ENCODE assay signal across 8 cellular contexts in the genomic region with DNA sequence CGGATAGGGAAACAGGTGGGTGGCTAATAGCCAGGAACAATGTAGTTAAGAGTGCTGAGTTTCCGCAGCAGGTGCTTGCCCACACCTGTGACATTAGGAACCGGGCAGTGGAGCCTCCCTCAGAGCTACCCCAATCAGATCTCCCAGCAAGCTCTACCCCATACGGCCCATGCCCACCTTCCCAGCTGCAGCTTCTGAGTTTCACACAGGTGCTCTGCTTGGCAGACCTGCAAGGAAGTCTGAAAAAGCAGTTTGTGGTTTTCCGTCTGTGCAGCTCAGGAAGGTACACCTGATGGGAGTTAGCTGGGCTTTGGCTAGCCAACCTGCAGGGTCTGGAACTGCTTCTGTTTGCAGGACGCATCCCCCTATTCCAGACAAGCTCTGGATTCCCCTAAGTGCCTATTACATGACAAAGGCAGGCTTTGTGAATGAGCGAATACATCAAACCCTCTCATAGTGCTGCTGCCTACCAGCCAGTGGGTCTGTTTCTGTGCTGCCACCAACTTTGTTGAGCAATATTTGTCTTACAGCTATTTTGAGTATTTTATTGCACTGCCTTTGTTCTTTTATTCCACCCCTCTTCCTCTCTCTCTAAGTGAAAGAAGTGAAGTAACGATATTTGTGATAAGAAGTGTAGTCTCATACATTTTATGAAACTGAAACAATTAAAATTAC. TPM values are rescaled to one million over a fixed set of nuclear protein-coding genes. Genes with fewer than 3 reads are reported as not detected.
DNase-seq lines count a peak whose midpoint lies in the region; ATAC-seq and TF ChIP-seq lines count a peak whose summit lies in the region.

No MANE protein-coding gene starts in this region.

- no peak overlapping the region for H4K91ac ChIP-seq in H9 (ENCODE audit: insufficient read length, low read depth, low read length)

- no peaks in the 10 kb centered on the region for H3K27me3 ChIP-seq in H9 (ENCODE audit: insufficient read depth, low read length)

- no peak overlapping the region for H3K27ac ChIP-seq in H9 (ENCODE audit: insufficient read length, low read depth, low read length)

- H2BK20ac ChIP-seq in H9 (ENCODE audit: low read depth, low read length, poor library complexity, severe bottlenecking), result no peak overlapping the region

- H3K79me2 ChIP-seq in H9 (ENCODE audit: insufficient read depth, low read length), result no peaks in the 10 kb centered on the region

- H2BK120ac ChIP-seq in H9 (ENCODE audit: low read depth, low read length, poor library complexity, severe bottlenecking), result no peak overlapping the region

- H3K4me1 ChIP-seq in H9 (ENCODE audit: insufficient read depth, low read length), result peaks cover 8% of the 10 kb centered on the region

- H3K23me2 ChIP-seq in H9 (ENCODE audit: insufficient read length, low read depth, low read length, poor library complexity, severe bottlenecking), result no peaks in the 10 kb centered on the region

- peaks cover 2% of the 10 kb centered on the region; the same call in 1 of the 2 replicates for H3K27me3 Mint-ChIP-seq in H9 (ENCODE audit: low read depth)
- peaks cover 4% of the 10 kb centered on the region for H3K27me3 Mint-ChIP-seq in endothelial cell (ENCODE audit: unreplicated experiment)

- H3K14ac ChIP-seq in H9 (ENCODE audit: insufficient read depth, low read length), result no peak overlapping the region

- H3K4ac ChIP-seq in H9 (ENCODE audit: low read depth, low read length), result no peak overlapping the region

- peaks cover 0 to 5% (median 0%) of the 10 kb centered on the region in 3 experiments; a peak in 1 of 7 replicates for H3K36me3 Mint-ChIP-seq in H9 (ENCODE audit: insufficient read depth in 1 of 3, low read depth in 3 of 3)
- no peaks in the 10 kb centered on the region for H3K36me3 Mint-ChIP-seq in endothelial cell (ENCODE audit: low read depth, unreplicated experiment)

- H3K9me3 Mint-ChIP-seq in H9 (no peaks in the 10 kb centered on the region), endothelial cell (ENCODE audit: unreplicated experiment) (no peaks in the 10 kb centered on the region)

- no peak overlapping the region for H2AFZ ChIP-seq in H9 (ENCODE audit: low read length)

- H3K9me3 ChIP-seq in H9 (ENCODE audit: control insufficient read depth, low read depth, low read length), result no peaks in the 10 kb centered on the region

- H2BK5ac ChIP-seq in H9 (ENCODE audit: insufficient read length, low read length), result no peak overlapping the region

- H3K4me1 Mint-ChIP-seq in H9, result peaks cover 26 to 27% of the 10 kb centered on the region in 2 experiments
- peaks cover 27% of the 10 kb centered on the region for H3K4me1 Mint-ChIP-seq in endothelial cell (ENCODE audit: unreplicated experiment)

- H4K5ac ChIP-seq in H9 (ENCODE audit: insufficient read length, low read depth, low read length), result no peak overlapping the region

- H3K23ac ChIP-seq in H9 (ENCODE audit: insufficient read length, low read depth, low read length), result no peak overlapping the region

- DNase-seq in COLO829 (ENCODE audit: low spot score) (peak; percentile 50), H9 (peak; percentile 56), NCI-H748 (lab: John Stamatoyannopoulos, UW; ENCODE audit: unreplicated experiment) (peak; percentile 52), dedifferentiated amniotic fluid mesenchymal stem cell (ENCODE audit: extremely low spot score) (no peak), SW 1271 (lab: John Stamatoyannopoulos, UW) (no peak), endothelial cell (ENCODE audit: low spot score) (no peak)

- WGBS in H9 (ENCODE audit: extremely low coverage, insufficient read length, low lambda C conversion rate), result no CpG with 5 or more reads among the region's 8 CpGs

- ATAC-seq in esophagus mucosa (peak; percentile 46), HG03469 (IDR thresholded peaks at IDR 0.05; ENCODE audit: unreplicated experiment) (no peak)

- H4K8ac ChIP-seq in H9 (replicated peaks; ENCODE audit: insufficient read length, low read depth, low read length), result no peak overlapping the region

- peak overlapping the region; percentile 6 for H3K4me2 ChIP-seq in H9 (ENCODE audit: insufficient read depth, insufficient read length, low read length)

- H2BK15ac ChIP-seq in H9 (ENCODE audit: low read depth, low read length), result no peak overlapping the region

- no peaks in the 10 kb centered on the region for H4K20me1 ChIP-seq in H9 (ENCODE audit: control insufficient read depth, insufficient read depth, insufficient read length)

- peak overlapping the region in 1 of 2 experiments; percentile 11; a peak in 3 of 5 replicates for H3K4me3 Mint-ChIP-seq in H9
- H3K4me3 Mint-ChIP-seq in endothelial cell (ENCODE audit: unreplicated experiment), result no peak overlapping the region

- no peak for TF ChIP-seq CTCF in H9 (conservative IDR thresholded peaks at IDR 0.05)
- TF ChIP-seq CTCF in endothelial cell (IDR thresholded peaks at IDR 0.05; ENCODE audit: unreplicated experiment), result no peak

- H3K27ac Mint-ChIP-seq in H9, result peak overlapping the region in 2 of 3 experiments; percentile 9 to 49; a peak in 4 of 7 replicates
- H3K27ac Mint-ChIP-seq in endothelial cell (ENCODE audit: unreplicated experiment), result no peak overlapping the region

- H2BK12ac ChIP-seq in H9 (ENCODE audit: insufficient read length, low read depth, low read length), result no peak overlapping the region

- H3K56ac ChIP-seq in H9 (ENCODE audit: insufficient read length, low read depth, low read length), result no peak overlapping the region

- no peaks in the 10 kb centered on the region for H3K79me1 ChIP-seq in H9 (ENCODE audit: insufficient read depth, low read depth, low read length, poor library complexity, severe bottlenecking)

- H3T11ph ChIP-seq in H9 (ENCODE audit: low read length), result no peak overlapping the region

- H3K9ac ChIP-seq in H9 (ENCODE audit: extremely low read depth, insufficient read length, low read length), result no peak overlapping the region

- no peak overlapping the region for H3K18ac ChIP-seq in H9 (ENCODE audit: insufficient read length, low read depth, low read length)

- no peak overlapping the region for H2AK5ac ChIP-seq in H9 (ENCODE audit: insufficient read length, low read length)

RNA-seq across cellular contexts. Expression of gene CEP68, which starts 24.7 kb away (rescaled TPM):
- total RNA-seq in H9 (2021) (18.5 and 20.2 TPM in 2 replicates), esophagus mucosa (6.8 TPM), endothelial cell (ENCODE audit: unreplicated experiment) (63.3 TPM)

RNA-seq across cellular contexts. Expression of gene SLC1A4, which starts 42.3 kb away (rescaled TPM):
- 1.1 and 1.9 TPM in 2 replicates for total RNA-seq in H9 (2021)
- 12.6 TPM for total RNA-seq in esophagus mucosa
- 41.4 TPM for total RNA-seq in endothelial cell (ENCODE audit: unreplicated experiment)

Comparison
In these comparisons a context has a peak if more than half of its experiments do, and no peak if none do; other contexts are left out.
1. DNase-seq: peak in COLO829 (single experiment), H9 (single experiment) and NCI-H748 (single experiment); none in dedifferentiated amniotic fluid mesenchymal stem cell (single experiment), SW 1271 (0 of 2) and endothelial cell (single experiment).